7 cellular contexts compared by ENCODE assay signal in genomic region chr12:89709994-89710872, GRCh38.
DNase-seq lines count a peak whose midpoint lies in the region; ATAC-seq and TF ChIP-seq lines count a peak whose summit lies in the region.

No MANE protein-coding gene starts in this region.

- H3K27me3 ChIP-seq in duodenal mucosa (ENCODE audit: control insufficient read depth in 1 of 2, insufficient read depth in 2 of 2, low read length in 2 of 2), result no peaks in the 10 kb centered on the region

- H3K4me3 ChIP-seq in GM08714 (ENCODE audit: low read length), result peak overlapping the region; percentile 93
- H3K4me3 ChIP-seq in duodenal mucosa (ENCODE audit: low read depth in 1 of 2, low read length in 2 of 2), result peak overlapping the region; percentile 86 to 99

- H3K27ac ChIP-seq in duodenal mucosa (ENCODE audit: low read depth, low read length), result peak overlapping the region; percentile 99

- peaks cover 6 to 12% of the 10 kb centered on the region in 2 donors for H3K4me1 ChIP-seq in duodenal mucosa (ENCODE audit: control insufficient read depth in 1 of 2, insufficient read depth in 2 of 2, low read length in 2 of 2)

- ATAC-seq in HG02852 (IDR thresholded peaks at IDR 0.05; ENCODE audit: unreplicated experiment), result peak; percentile 6
- peak; percentile 37; the same call in 2 of the 3 replicates for ATAC-seq in SK-N-SH treated with all-trans-retinoic acid at 6 μM for 48 hours
- ATAC-seq in memory B cell (ENCODE audit: low read depth), result no peak
- no peak for ATAC-seq in stimulated activated naive B cell treated with anti-CD40 and anti-IgM and Interleukin-4, amounts not matched to agents 10 μg/mL and 1 μg/mL and 100 μg/mL, for 72 hours (replicated peaks)

- peak overlapping the region; percentile 98 for H3K27ac Mint-ChIP-seq in memory B cell
- H3K27ac Mint-ChIP-seq in stimulated activated naive B cell treated with anti-CD40 and anti-IgM and Interleukin-4, amounts not matched to agents 10 μg/mL and 1 μg/mL and 100 μg/mL, for 72 hours, result peak overlapping the region; percentile 98

- H3K36me3 ChIP-seq in duodenal mucosa (ENCODE audit: control insufficient read depth in 1 of 2, insufficient read depth in 2 of 2, low read length in 2 of 2), result no peaks in the 10 kb centered on the region

- H3K9ac ChIP-seq in duodenal mucosa (ENCODE audit: low read depth in 1 of 2, low read length in 2 of 2), result peak overlapping the region; percentile 95 to 97

- peaks cover 0 to 5% of the 10 kb centered on the region in 2 donors for H3K9me3 ChIP-seq in duodenal mucosa (ENCODE audit: control insufficient read depth in 1 of 2, low read length in 2 of 2)

- H3K4me1 Mint-ChIP-seq in memory B cell, result peaks cover 17% of the 10 kb centered on the region
- H3K4me1 Mint-ChIP-seq in stimulated activated naive B cell treated with anti-CD40 and anti-IgM and Interleukin-4, amounts not matched to agents 10 μg/mL and 1 μg/mL and 100 μg/mL, for 72 hours, result peaks cover 11 to 18% of the 10 kb centered on the region in 2 donors

- H3K27me3 Mint-ChIP-seq in memory B cell, result no peaks in the 10 kb centered on the region
- no peaks in the 10 kb centered on the region for H3K27me3 Mint-ChIP-seq in stimulated activated naive B cell treated with anti-CD40 and anti-IgM and Interleukin-4, amounts not matched to agents 10 μg/mL and 1 μg/mL and 100 μg/mL, for 72 hours

- H3K4me3 Mint-ChIP-seq in memory B cell, result peak overlapping the region; percentile 91
- peak overlapping the region; percentile 91 for H3K4me3 Mint-ChIP-seq in stimulated activated naive B cell treated with anti-CD40 and anti-IgM and Interleukin-4, amounts not matched to agents 10 μg/mL and 1 μg/mL and 100 μg/mL, for 72 hours

- peaks cover 15% of the 10 kb centered on the region for H3K36me3 Mint-ChIP-seq in memory B cell
- peaks cover 20 to 48% of the 10 kb centered on the region in 2 donors for H3K36me3 Mint-ChIP-seq in stimulated activated naive B cell treated with anti-CD40 and anti-IgM and Interleukin-4, amounts not matched to agents 10 μg/mL and 1 μg/mL and 100 μg/mL, for 72 hours

- peaks cover 6% of the 10 kb centered on the region for H3K9me3 Mint-ChIP-seq in memory B cell
- peaks cover 4 to 10% of the 10 kb centered on the region in 2 donors for H3K9me3 Mint-ChIP-seq in stimulated activated naive B cell treated with anti-CD40 and anti-IgM and Interleukin-4, amounts not matched to agents 10 μg/mL and 1 μg/mL and 100 μg/mL, for 72 hours

- DNase-seq in memory B cell (ENCODE audit: low spot score in 2 of 2) (no peak), Ammon's horn (ENCODE audit: low spot score) (no peak)
- DNase-seq in stimulated activated naive B cell treated with anti-CD40 and anti-IgM and Interleukin-4, amounts not matched to agents 10 μg/mL and 1 μg/mL and 100 μg/mL, for 72 hours, result no peak

TF ChIP-seq in SK-N-SH treated with all-trans-retinoic acid at 6 μM for 48 hours, 23 proteins besides CTCF, POLR2A, EP300 and RAD21:
- TF ChIP-seq ZC3H10 (CRISPR knock-in tag; IDR thresholded peaks at IDR 0.05), result no peak
- TF ChIP-seq CSDC2 (CRISPR knock-in tag; IDR thresholded peaks at IDR 0.05), result 0 out of 2 replicates have a peak, but pooled peaks have one; percentile 41

Comparison
In these comparisons a context has a peak if more than half of its experiments do, and no peak if none do; other contexts are left out.
1. ATAC-seq: peak in HG02852 (single experiment) and SK-N-SH treated with all-trans-retinoic acid at 6 μM for 48 hours (single experiment); none in memory B cell (single experiment) and stimulated activated naive B cell treated with anti-CD40 and anti-IgM and Interleukin-4, amounts not matched to agents 10 μg/mL and 1 μg/mL and 100 μg/mL, for 72 hours (0 of 2).